Comparison of ENCODE assay signal across 9 cellular contexts in genomic region chr10:61024801-61025201, GRCh38.
DNase-seq lines count a peak whose midpoint lies in the region; ATAC-seq, FAIRE-seq and TF ChIP-seq lines count a peak whose summit lies in the region.
"Had no signal": no experiment of that assay in that cellular context is flagged by ENCODE, and none has a peak within 500 bp of the region (broad histone marks: within the 10 kb centered on the region; RNA-seq: fewer than 3 reads in every experiment).

No MANE protein-coding gene starts in this region.

- H4K20me1 ChIP-seq in endothelial cell of umbilical vein (replicated peaks; ENCODE audit: control insufficient read depth, extremely low read depth, insufficient read depth, low read length), result no peaks in the 10 kb centered on the region

- TF ChIP-seq CTCF in GM12874 (IDR thresholded peaks at IDR 0.05; ENCODE audit: insufficient read depth, low read depth, low read length) (peak; percentile 58), NB4 (IDR thresholded peaks at IDR 0.05; ENCODE audit: low read depth, low read length) (peak; percentile 63), endothelial cell of umbilical vein (IDR thresholded peaks at IDR 0.05; ENCODE audit: extremely low read depth in 1 of 2, insufficient read depth in 1 of 2, low read depth in 1 of 2, low read length in 2 of 2) (peak; percentile 82), psoas muscle (IDR thresholded peaks at IDR 0.05) (peak; percentile 30), GM13976 (IDR thresholded peaks at IDR 0.05; ENCODE audit: borderline replicate concordance, control extremely low read depth, extremely low read depth, insufficient read depth, missing control alignments) (no peak)

- no peak overlapping the region for H3K4me3 ChIP-seq in NB4 (ENCODE audit: low read depth, low read length)
- H3K4me3 ChIP-seq in endothelial cell of umbilical vein (replicated peaks in 1 of 3; ENCODE audit: insufficient read depth in 1 of 3, low read depth in 1 of 3, low read length in 3 of 3), result no peak overlapping the region
- H3K4me3 ChIP-seq in psoas muscle, result no peak overlapping the region

- DNase-seq in NB4 (ENCODE audit: low read depth) (no peak), endothelial cell of umbilical vein (ENCODE audit: low read depth, low spot score) (no peak), psoas muscle (no peak), GM13976 (ENCODE audit: low spot score) (no peak), GDM1 (lab: John Stamatoyannopoulos, UW) (no peak), germinal center (ENCODE audit: low spot score) (no peak), islet precursor cell (no peak)
- DNase-seq: activated naive CD8-positive, alpha-beta T cell treated with anti-CD3 and anti-CD28 coated beads, Interleukin-2, amount 10 ng/mL, durations not matched to agents 7 days and 5 days had no signal

- H3K27me3 ChIP-seq in endothelial cell of umbilical vein (ENCODE audit: control insufficient read depth in 2 of 2, insufficient read depth in 2 of 2, low read length in 2 of 2), result peaks cover 0 to 4% of the 10 kb centered on the region in 2 experiments
- no peaks in the 10 kb centered on the region for H3K27me3 ChIP-seq in psoas muscle (ENCODE audit: insufficient read depth in 3 of 3, low read length in 2 of 3)

- intact Hi-C loops in endothelial cell of umbilical vein (cut with micrococcal nuclease), result loop anchor here (10.0 kb wide), 1 partner anchor 260 kb away; no protein-coding TSS in a partner anchor
- intact Hi-C loops in psoas muscle (cut with DNase I), result no loop called here

- no peaks in the 10 kb centered on the region for H3K79me2 ChIP-seq in endothelial cell of umbilical vein (ENCODE audit: control insufficient read depth, insufficient read depth, low read length)

- dilution Hi-C loops in endothelial cell of umbilical vein (cut with MboI; ENCODE audit: extremely low pct_ligation_motif_present, low sequenced_read_pairs), result no loop called here

- in situ Hi-C loops in GM13976 (cut with MboI; ENCODE audit: low sequenced_read_pairs, unreplicated experiment), result no loop called here

- ATAC-seq in psoas muscle, result no peak

- no peak overlapping the region for H3K9ac ChIP-seq in endothelial cell of umbilical vein (replicated peaks; ENCODE audit: extremely low read depth, insufficient read depth, low read length)

- BruUV-seq in endothelial cell of umbilical vein (replicated peaks; lab: Mats Ljungman, UMichigan), result no TSS peak

- 45 to 60% (median 52%) methylated on average over 3 of the region's 3 CpGs for WGBS in psoas muscle, 3 donors

- TF ChIP-seq POLR2A in NB4 (IDR thresholded peaks at IDR 0.05; ENCODE audit: extremely low read depth, insufficient read length), result no peak
- no peak for TF ChIP-seq POLR2A in endothelial cell of umbilical vein (IDR thresholded peaks at IDR 0.05; ENCODE audit: low read depth, low read length)

- CTCF ChIA-PET in endothelial cell of umbilical vein (lab: Charles Lee), result interaction anchor here (0.6 to 2.4 kb wide), 42 partner anchors 9 to 723 kb away, joined by 3 to 21 read pairs (median 5); no protein-coding TSS in a partner anchor

- H3K27ac ChIP-seq in endothelial cell of umbilical vein (ENCODE audit: insufficient read depth, low read depth, low read length) (no peak overlapping the region), psoas muscle (no peak overlapping the region)

- POLR2A ChIA-PET in endothelial cell of umbilical vein (lab: Charles Lee), result no interaction called here

- FAIRE-seq in endothelial cell of umbilical vein (lab: Jason Lieb, UNC), result peak; percentile 83

- no peak overlapping the region for H2AFZ ChIP-seq in endothelial cell of umbilical vein (ENCODE audit: low read depth, low read length)

- no peaks in the 10 kb centered on the region for H3K9me1 ChIP-seq in endothelial cell of umbilical vein (replicated peaks; ENCODE audit: control insufficient read depth, extremely low read depth, insufficient read depth, low read length)

- no peaks in the 10 kb centered on the region for H3K9me3 ChIP-seq in endothelial cell of umbilical vein (replicated peaks; ENCODE audit: control insufficient read depth, insufficient read depth, low read length)
- H3K9me3 ChIP-seq in psoas muscle, result no peaks in the 10 kb centered on the region

- H3K4me2 ChIP-seq in endothelial cell of umbilical vein (ENCODE audit: insufficient read depth, low read length), result no peak overlapping the region

- H3K36me3 ChIP-seq in endothelial cell of umbilical vein (ENCODE audit: control insufficient read depth in 2 of 2, extremely low read depth in 1 of 2, insufficient read depth in 2 of 2, low read length in 2 of 2) (no peaks in the 10 kb centered on the region), psoas muscle (ENCODE audit: insufficient read depth in 1 of 2, low read depth in 1 of 2) (no peaks in the 10 kb centered on the region)

- H3K4me1 ChIP-seq in endothelial cell of umbilical vein (ENCODE audit: control insufficient read depth, extremely low read depth, insufficient read depth, low read length), result no peaks in the 10 kb centered on the region
- H3K4me1 ChIP-seq in psoas muscle, result no peaks in the 10 kb centered on the region

TF ChIP-seq in endothelial cell of umbilical vein, 7 proteins besides CTCF, POLR2A, EP300 and RAD21:
- TF ChIP-seq POLR2AphosphoS5 (IDR thresholded peaks at IDR 0.05; ENCODE audit: insufficient read depth, low read depth, low read length) (no peak), MYC (IDR thresholded peaks at IDR 0.05; ENCODE audit: low read depth, low read length) (no peak), FOS (IDR thresholded peaks at IDR 0.05; ENCODE audit: borderline replicate concordance, insufficient read depth, low read length) (no peak), GATA2 (IDR thresholded peaks at IDR 0.05; ENCODE audit: insufficient read depth, insufficient read length, low read depth, low read length) (no peak), MAX (IDR thresholded peaks at IDR 0.05; ENCODE audit: insufficient read depth, insufficient read length) (no peak), JUN (IDR thresholded peaks at IDR 0.05; ENCODE audit: borderline replicate concordance, insufficient read depth, insufficient read length, low read depth) (no peak), EZH2 (IDR thresholded peaks at IDR 0.05; ENCODE audit: borderline replicate concordance, low read depth, low read length, severe bottlenecking) (no peak)
